ENCODE assay signal across 33 cellular contexts in genomic region chr7:127862540-127862939, GRCh38.
"Had no signal": no experiment of that assay in that cellular context is flagged by ENCODE, and none has a peak within 500 bp of the region (broad histone marks: within the 10 kb centered on the region; RNA-seq: fewer than 3 reads in every experiment).

No MANE protein-coding gene starts in this region.

- H3K27ac Mint-ChIP-seq: activated CD4-positive, alpha-beta memory T cell treated with anti-CD3 and anti-CD28 coated beads, Interleukin-2, amount 10 ng/mL, durations not matched to agents 7 days and 5 days; activated CD8-positive, alpha-beta memory T cell treated with anti-CD3 and anti-CD28 coated beads, Interleukin-2, amount 10 ng/mL, durations not matched to agents 7 days and 5 days; activated naive CD4-positive, alpha-beta T cell treated with anti-CD3 and anti-CD28 coated beads, Interleukin-2, amount 10 ng/mL, durations not matched to agents 7 days and 5 days had no signal

- DNase-seq: activated CD4-positive, alpha-beta memory T cell treated with anti-CD3 and anti-CD28 coated beads, Interleukin-2, amount 10 ng/mL, durations not matched to agents 7 days and 5 days; activated CD4-positive, alpha-beta T cell treated with anti-CD3 and anti-CD28 coated beads for 1 hour; activated CD4-positive, alpha-beta T cell treated with anti-CD3 and anti-CD28 coated beads for 48 hours; activated CD4-positive, CD25-positive, alpha-beta regulatory T cell; activated CD8-positive, alpha-beta memory T cell treated with anti-CD3 and anti-CD28 coated beads for 24 hours; activated CD8-positive, alpha-beta memory T cell treated with anti-CD3 and anti-CD28 coated beads, Interleukin-2, amount 10 ng/mL, durations not matched to agents 7 days and 5 days; activated CD8-positive, alpha-beta memory T cell treated with anti-CD3 and anti-CD28 coated beads, Interleukin-2, amount 50 U/mL, for 48 hours; activated effector memory CD4-positive, alpha-beta T cell treated with Interleukin-2 at 50 U/mL for 16 hours; activated naive CD4-positive, alpha-beta T cell treated with anti-CD3 and anti-CD28 coated beads, Interleukin-2, amount 10 ng/mL, durations not matched to agents 7 days and 5 days; activated T-cell treated with anti-CD3 and anti-CD28 coated beads, Interleukin-2, amount 50 U/mL, for 48 hours; amniotic stem cell; aorta; caudate nucleus; cerebellar nuclear complex; Karpas-422; KBM-7; NCI-H1105; NCI-H1417 treated with DMSO at 0.1 percent for 48 hours; NCI-H187 treated with DMSO at 0.1 percent for 48 hours; NCI-H2081 treated with DMSO at 0.1 percent for 48 hours; NCI-H226; NCI-H524 treated with DMSO at 0.1 percent for 48 hours; NCI-H748 treated with DMSO at 0.1 percent for 48 hours; NK-92 treated with Interleukin-12 subunit alpha and Interleukin-12 subunit beta, amount 100 ng/mL, for 24 hours; PC-3; Peyer's patch; RPMI8226; SHP77 treated with DMSO at 0.1 percent for 48 hours; T-helper 1 cell; T-helper 2 cell; T1000; WERI-Rb-1 had no signal

- H3K9me3 Mint-ChIP-seq: activated CD4-positive, alpha-beta memory T cell treated with anti-CD3 and anti-CD28 coated beads, Interleukin-2, amount 10 ng/mL, durations not matched to agents 7 days and 5 days; activated naive CD4-positive, alpha-beta T cell treated with anti-CD3 and anti-CD28 coated beads, Interleukin-2, amount 10 ng/mL, durations not matched to agents 7 days and 5 days had no signal

- H3K27me3 Mint-ChIP-seq: activated CD4-positive, alpha-beta memory T cell treated with anti-CD3 and anti-CD28 coated beads, Interleukin-2, amount 10 ng/mL, durations not matched to agents 7 days and 5 days; activated CD8-positive, alpha-beta memory T cell treated with anti-CD3 and anti-CD28 coated beads, Interleukin-2, amount 10 ng/mL, durations not matched to agents 7 days and 5 days; activated naive CD8-positive, alpha-beta T cell had no signal

- H3K4me3 Mint-ChIP-seq: activated CD4-positive, alpha-beta memory T cell treated with anti-CD3 and anti-CD28 coated beads, Interleukin-2, amount 10 ng/mL, durations not matched to agents 7 days and 5 days; activated CD8-positive, alpha-beta memory T cell treated with anti-CD3 and anti-CD28 coated beads, Interleukin-2, amount 10 ng/mL, durations not matched to agents 7 days and 5 days; activated naive CD4-positive, alpha-beta T cell treated with anti-CD3 and anti-CD28 coated beads, Interleukin-2, amount 10 ng/mL, durations not matched to agents 7 days and 5 days; activated naive CD8-positive, alpha-beta T cell had no signal

- H3K4me1 ChIP-seq: Peyer's patch had no signal

- H3K4me3 ChIP-seq: Peyer's patch had no signal

- H3K36me3 ChIP-seq: Peyer's patch, WERI-Rb-1 had no signal

- H3K9me3 ChIP-seq: Peyer's patch had no signal

- H3K27ac ChIP-seq: Peyer's patch, WERI-Rb-1 had no signal

- H3K27me3 ChIP-seq: Peyer's patch had no signal
